In the genomic region with DNA sequence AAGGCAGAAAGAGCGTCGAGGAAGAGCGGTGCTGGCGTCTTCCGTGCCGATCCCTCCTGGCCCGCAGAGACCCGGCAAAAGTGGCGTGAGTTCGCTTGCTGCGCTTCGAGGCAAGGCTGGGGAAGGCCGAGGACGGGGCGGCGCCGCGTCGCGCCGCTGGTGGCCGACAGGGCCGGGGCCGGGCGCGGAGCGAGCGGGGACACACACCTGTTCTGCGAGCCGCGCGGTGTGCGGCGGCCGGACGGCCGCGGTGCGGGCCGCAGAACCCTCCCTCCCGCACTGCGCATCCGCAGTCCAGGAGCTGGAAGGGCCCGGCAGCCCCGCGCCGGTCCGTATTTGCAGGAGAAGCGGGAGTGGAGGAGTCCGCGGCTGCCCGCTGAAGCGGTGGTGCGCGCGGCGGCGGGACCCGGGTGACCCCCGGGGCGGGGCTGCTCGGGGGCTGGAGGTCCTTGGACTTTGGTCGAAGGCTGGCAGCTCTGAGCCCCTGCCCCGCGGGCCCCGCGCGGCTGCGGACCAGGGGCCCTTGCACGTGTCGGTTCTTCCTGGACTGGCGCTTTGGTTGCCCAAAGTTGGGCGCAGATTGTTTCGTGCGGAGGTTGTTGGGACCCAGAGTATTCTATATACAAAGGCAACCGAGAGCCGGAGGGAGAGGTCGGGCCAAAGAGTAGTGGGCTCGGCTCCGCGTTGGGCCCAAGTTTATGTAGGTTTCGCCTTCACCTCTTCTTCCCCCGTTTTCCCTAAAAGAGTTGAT, we compare ENCODE assay signal across 8 cellular contexts. TPM values are rescaled to one million over a fixed set of nuclear protein-coding genes. Genes with fewer than 3 reads are reported as not detected.
DNase-seq lines count a peak whose midpoint lies in the region; ATAC-seq and TF ChIP-seq lines count a peak whose summit lies in the region.

No MANE protein-coding gene starts in this region.

- H3K27ac Mint-ChIP-seq in CD4-positive, alpha-beta memory T cell = peak overlapping the region in 1 of 7 donors; percentile 15
- no peak overlapping the region for H3K27ac Mint-ChIP-seq in dendritic cell treated with granulocyte-macrophage colony-stimulating factor and Interleukin-4, amounts not matched to agents 40 ng/mL and 50 ng/mL, for 4 days
- no peak overlapping the region for H3K27ac Mint-ChIP-seq in natural killer cell

- H3K4me3 Mint-ChIP-seq in CD4-positive, alpha-beta memory T cell = peak overlapping the region; percentile 48 to 89 (median 60)
- peak overlapping the region; percentile 82 for H3K4me3 Mint-ChIP-seq in dendritic cell treated with granulocyte-macrophage colony-stimulating factor and Interleukin-4, amounts not matched to agents 40 ng/mL and 50 ng/mL, for 4 days
- peak overlapping the region; percentile 91 for H3K4me3 Mint-ChIP-seq in natural killer cell

- peak in 1 of 5 donors; percentile 6 for DNase-seq in CD4-positive, alpha-beta memory T cell
- peak; percentile 44 for DNase-seq in NCI-H146 (lab: John Stamatoyannopoulos, UW)
- no peak for DNase-seq in natural killer cell
- no peak for DNase-seq in mucosa of gallbladder (ENCODE audit: low spot score)
- no peak for DNase-seq in GM10248 (ENCODE audit: extremely low spot score)

- H3K4me1 ChIP-seq in CD4-positive, alpha-beta memory T cell (ENCODE audit: insufficient read depth, low read length) = peaks cover 46% of the 10 kb centered on the region

- CTCF ChIA-PET in CD4-positive, alpha-beta memory T cell (lab: Charles Lee; ENCODE audit: partially characterized antibody) = no interaction called here
- CTCF ChIA-PET in GM10248 (lab: Yijun Ruan, JAX) = interaction anchor here (1.5 kb wide), 1 partner anchor 190 kb away, joined by 4 read pairs; no protein-coding TSS in a partner anchor

- intact Hi-C loops in CD4-positive, alpha-beta memory T cell (cut with micrococcal nuclease) = no loop called here
- intact Hi-C loops in dendritic cell treated with granulocyte-macrophage colony-stimulating factor and Interleukin-4, amounts not matched to agents 40 ng/mL and 50 ng/mL, for 4 days (cut with micrococcal nuclease) = no loop called here
- intact Hi-C loops in natural killer cell (cut with micrococcal nuclease) = no loop called here

- peaks cover 0 to 14% (median 0%) of the 10 kb centered on the region in 8 donors for H3K9me3 Mint-ChIP-seq in CD4-positive, alpha-beta memory T cell
- H3K9me3 Mint-ChIP-seq in dendritic cell treated with granulocyte-macrophage colony-stimulating factor and Interleukin-4, amounts not matched to agents 40 ng/mL and 50 ng/mL, for 4 days = no peaks in the 10 kb centered on the region
- no peaks in the 10 kb centered on the region for H3K9me3 Mint-ChIP-seq in natural killer cell

- no peak for TF ChIP-seq CTCF in natural killer cell (IDR thresholded peaks at IDR 0.05)
- no peak for TF ChIP-seq CTCF in GM10248 (IDR thresholded peaks at IDR 0.05; ENCODE audit: control extremely low read depth, extremely low read depth, low read depth, missing control alignments)

- peak overlapping the region in 1 of 2 donors; percentile 14 for H3K4me3 ChIP-seq in CD4-positive, alpha-beta memory T cell (ENCODE audit: low read length in 2 of 2)

- POLR2A ChIA-PET in CD4-positive, alpha-beta memory T cell (lab: Charles Lee; ENCODE audit: partially characterized antibody) = no interaction called here
- POLR2A ChIA-PET in GM10248 (lab: Yijun Ruan, JAX) = no interaction called here

- no peaks in the 10 kb centered on the region for H3K9me3 ChIP-seq in CD4-positive, alpha-beta memory T cell (ENCODE audit: control insufficient read depth in 1 of 2, low read length in 2 of 2)

- no peaks in the 10 kb centered on the region for H3K36me3 ChIP-seq in CD4-positive, alpha-beta memory T cell (ENCODE audit: insufficient read depth, low read length)

- peaks cover 14 to 45% (median 27%) of the 10 kb centered on the region in 4 donors for H3K4me1 Mint-ChIP-seq in CD4-positive, alpha-beta memory T cell
- peaks cover 50% of the 10 kb centered on the region for H3K4me1 Mint-ChIP-seq in dendritic cell treated with granulocyte-macrophage colony-stimulating factor and Interleukin-4, amounts not matched to agents 40 ng/mL and 50 ng/mL, for 4 days (ENCODE audit: low read depth)
- peaks cover 23 to 44% of the 10 kb centered on the region in 2 donors for H3K4me1 Mint-ChIP-seq in natural killer cell

- H3K27ac ChIP-seq in CD4-positive, alpha-beta memory T cell (ENCODE audit: low read depth, low read length) = no peak overlapping the region

- H3K36me3 Mint-ChIP-seq in CD4-positive, alpha-beta memory T cell = no peaks in the 10 kb centered on the region
- H3K36me3 Mint-ChIP-seq in dendritic cell treated with granulocyte-macrophage colony-stimulating factor and Interleukin-4, amounts not matched to agents 40 ng/mL and 50 ng/mL, for 4 days (ENCODE audit: low read depth) = no peaks in the 10 kb centered on the region
- H3K36me3 Mint-ChIP-seq in natural killer cell = no peaks in the 10 kb centered on the region

- ATAC-seq in natural killer cell = peak in 1 of 3 donors; percentile 23
- no peak for ATAC-seq in GM21515 (IDR thresholded peaks at IDR 0.05; ENCODE audit: unreplicated experiment)
- no peak for ATAC-seq in HG03025 (IDR thresholded peaks at IDR 0.05; ENCODE audit: low FRiP score, unreplicated experiment)

- H3K27me3 Mint-ChIP-seq in CD4-positive, alpha-beta memory T cell = peaks cover 27 to 48% of the 10 kb centered on the region in 2 donors
- H3K27me3 Mint-ChIP-seq in dendritic cell treated with granulocyte-macrophage colony-stimulating factor and Interleukin-4, amounts not matched to agents 40 ng/mL and 50 ng/mL, for 4 days = peaks cover 43% of the 10 kb centered on the region
- H3K27me3 Mint-ChIP-seq in natural killer cell (ENCODE audit: low read depth in 2 of 2) = peaks cover 16 to 38% of the 10 kb centered on the region in 2 donors

- peaks cover 77% of the 10 kb centered on the region for H3K27me3 ChIP-seq in CD4-positive, alpha-beta memory T cell (ENCODE audit: insufficient read depth, low read length)

RNA-seq across cellular contexts. Expression of gene RNF220, which starts 2.5 kb away (rescaled TPM):
- total RNA-seq in CD4-positive, alpha-beta memory T cell = 100 to 1,000 TPM; 115 to 125 TPM
- 100 to 1,000 TPM in 1 of 2 donors, 10 to 100 TPM in 1; 74.7 to 106 TPM for polyA plus RNA-seq in CD4-positive, alpha-beta memory T cell
- total RNA-seq in natural killer cell (100 to 1,000 TPM in 2 of 3 donors, 10 to 100 TPM in 1; 88.5 to 107 (median 105) TPM), mucosa of gallbladder (68.1 TPM)

RNA-seq across cellular contexts. Expression of gene ERI3, which starts 52.5 kb away (rescaled TPM):
- total RNA-seq in CD4-positive, alpha-beta memory T cell = 10 to 100 TPM; 26.4 to 29.6 TPM
- polyA plus RNA-seq in CD4-positive, alpha-beta memory T cell = 10 to 100 TPM; 33.7 to 59.4 TPM
- total RNA-seq in natural killer cell (10 to 100 TPM; 28.3 to 35.3 (median 30.4) TPM), mucosa of gallbladder (51.9 TPM)
